Comparison of ENCODE assay signal across 1 cellular context in the genomic region with DNA sequence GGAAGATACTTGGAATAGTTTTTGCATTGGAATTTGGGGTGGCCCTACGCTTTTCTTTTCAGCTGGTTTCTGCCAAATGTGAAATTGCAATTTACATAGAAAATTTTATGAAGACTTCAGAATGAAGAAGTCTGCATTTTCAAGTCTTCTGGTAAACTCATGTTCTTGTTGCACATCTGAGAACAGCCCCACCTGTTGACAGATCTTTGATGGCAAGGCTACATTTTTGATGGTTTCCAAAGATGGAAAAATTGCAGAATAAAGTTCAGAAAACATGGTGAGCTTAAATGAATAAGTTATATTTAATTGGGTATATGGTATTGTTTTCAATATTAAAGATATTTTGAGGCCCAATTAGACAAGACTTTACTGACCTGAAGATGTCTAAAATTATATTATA.
TF ChIP-seq lines count a peak whose summit lies in the region.

No MANE protein-coding gene starts in this region.

TF ChIP-seq in GM12878, 131 proteins besides CTCF, POLR2A, EP300 and RAD21:
- TF ChIP-seq STAT1 (conservative IDR thresholded peaks at IDR 0.05) = no peak
- no peak for TF ChIP-seq HDAC6 (IDR thresholded peaks at IDR 0.05; ENCODE audit: unreplicated experiment)
- TF ChIP-seq RB1 (IDR thresholded peaks at IDR 0.05; ENCODE audit: borderline replicate concordance) = no peak
- TF ChIP-seq GATAD2B (conservative IDR thresholded peaks at IDR 0.05; ENCODE audit: low read depth) = no peak
- TF ChIP-seq E4F1 (IDR thresholded peaks at IDR 0.05; ENCODE audit: borderline replicate concordance, partially characterized antibody) = no peak
